Comparison of ENCODE assay signal across 8 cellular contexts in the genomic region with DNA sequence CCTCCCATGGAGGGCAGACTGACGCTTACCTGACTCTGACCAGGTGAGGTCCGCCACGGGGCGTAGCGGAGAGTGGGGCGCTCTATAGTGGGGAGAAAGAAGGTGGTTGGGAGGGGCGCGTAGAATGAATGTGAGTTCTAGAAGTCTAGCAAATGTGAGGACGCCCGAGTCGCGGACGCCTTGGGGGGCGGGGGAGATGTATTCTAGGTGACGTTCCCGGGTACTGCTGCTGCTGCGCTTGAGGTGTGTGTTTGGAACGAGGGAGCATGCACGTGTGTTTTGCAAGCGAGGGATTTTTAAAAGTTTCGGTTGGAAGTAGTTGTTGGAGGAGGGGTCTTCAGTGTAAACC. TPM values are rescaled to one million over a fixed set of nuclear protein-coding genes. Genes with fewer than 3 reads are reported as not detected.
DNase-seq lines count a peak whose midpoint lies in the region; ATAC-seq, FAIRE-seq and TF ChIP-seq lines count a peak whose summit lies in the region.

No MANE protein-coding gene starts in this region.

- DNase-seq in H54 (ENCODE audit: insufficient read length, low spot score), result peak; percentile 23
- DNase-seq in LoVo (ENCODE audit: low spot score), result peak; percentile 11
- peak; percentile 17 to 25 for DNase-seq in activated CD4-positive, alpha-beta T cell treated with anti-CD3 and anti-CD28 coated beads for 24 hours (ENCODE audit: low read depth in 2 of 2)
- DNase-seq in mesenchymal stem cell, result peak; percentile 27
- peak; percentile 13 for DNase-seq in stimulated activated naive B cell treated with anti-CD40 and anti-IgM and Interleukin-4, amounts not matched to agents 10 μg/mL and 1 μg/mL and 100 μg/mL, for 72 hours
- DNase-seq in GF-D8 (lab: John Stamatoyannopoulos, UW), result no peak

- peak overlapping the region; percentile 95 for H3K4me2 ChIP-seq in mesenchymal stem cell (ENCODE audit: low read length, poor library complexity, severe bottlenecking)

- ATAC-seq in stimulated activated naive B cell treated with anti-CD40 and anti-IgM and Interleukin-4, amounts not matched to agents 10 μg/mL and 1 μg/mL and 100 μg/mL, for 72 hours (replicated peaks), result peak; percentile 51 to 52

- FAIRE-seq in H54 (lab: Jason Lieb, UNC), result no peak

- H3K4me1 ChIP-seq in mesenchymal stem cell (ENCODE audit: control insufficient read depth, insufficient read depth, low read depth, low read length), result peaks cover 5% of the 10 kb centered on the region

- H3K9me3 ChIP-seq in mesenchymal stem cell (ENCODE audit: control insufficient read depth, low read length), result no peaks in the 10 kb centered on the region

- H3K9ac ChIP-seq in mesenchymal stem cell (ENCODE audit: low read length), result peak overlapping the region; percentile 98

- peak overlapping the region; percentile 92 to 94 for H3K4me3 Mint-ChIP-seq in stimulated activated naive B cell treated with anti-CD40 and anti-IgM and Interleukin-4, amounts not matched to agents 10 μg/mL and 1 μg/mL and 100 μg/mL, for 72 hours

- H3K27ac ChIP-seq in cingulate gyrus (ENCODE audit: low read depth, low read length) (peak overlapping the region; percentile 89), mesenchymal stem cell (ENCODE audit: low read length, poor library complexity, severe bottlenecking) (peak overlapping the region; percentile 52)

- peaks cover 3% of the 10 kb centered on the region for H3K79me1 ChIP-seq in mesenchymal stem cell (replicated peaks; ENCODE audit: low read length, poor library complexity, severe bottlenecking)

- H3K27me3 Mint-ChIP-seq in stimulated activated naive B cell treated with anti-CD40 and anti-IgM and Interleukin-4, amounts not matched to agents 10 μg/mL and 1 μg/mL and 100 μg/mL, for 72 hours, result no peaks in the 10 kb centered on the region

- peak overlapping the region; percentile 66 to 91 for H3K4ac ChIP-seq in mesenchymal stem cell (ENCODE audit: low read depth in 1 of 2, low read length in 2 of 2)

- peak overlapping the region in 1 of 2 experiments; percentile 56 for H3K23ac ChIP-seq in mesenchymal stem cell (ENCODE audit: low read length in 2 of 2)

- no peak for TF ChIP-seq CTCF in GM12875 (IDR thresholded peaks at IDR 0.05; ENCODE audit: borderline replicate concordance, insufficient read depth, low read depth, low read length)

- H3K4me3 ChIP-seq in GM12875 (ENCODE audit: low read depth, low read length) (peak overlapping the region; percentile 79), mesenchymal stem cell (ENCODE audit: insufficient read depth in 1 of 2, low read depth in 1 of 2, low read length in 2 of 2) (peak overlapping the region; percentile 94 to 99)

- peak overlapping the region; percentile 39 to 68 for H3K14ac ChIP-seq in mesenchymal stem cell (ENCODE audit: low read length in 2 of 2)

- H4K8ac ChIP-seq in mesenchymal stem cell (ENCODE audit: low read length), result peak overlapping the region; percentile 85

- no peak overlapping the region for H4K91ac ChIP-seq in mesenchymal stem cell (ENCODE audit: low read length)

- TF ChIP-seq POLR2A in H54 (IDR thresholded peaks at IDR 0.05; ENCODE audit: low read depth, low read length), result no peak

- H3K4me1 Mint-ChIP-seq in stimulated activated naive B cell treated with anti-CD40 and anti-IgM and Interleukin-4, amounts not matched to agents 10 μg/mL and 1 μg/mL and 100 μg/mL, for 72 hours, result peaks cover 18 to 29% of the 10 kb centered on the region in 2 donors

- H3K27ac Mint-ChIP-seq in stimulated activated naive B cell treated with anti-CD40 and anti-IgM and Interleukin-4, amounts not matched to agents 10 μg/mL and 1 μg/mL and 100 μg/mL, for 72 hours, result peak overlapping the region; percentile 98

- no peak overlapping the region for H2BK12ac ChIP-seq in mesenchymal stem cell (ENCODE audit: low read length in 2 of 2)

- peak overlapping the region; percentile 74 for H2BK5ac ChIP-seq in mesenchymal stem cell (ENCODE audit: low read depth, low read length, poor library complexity, severe bottlenecking)

- no peaks in the 10 kb centered on the region for H3K9me3 Mint-ChIP-seq in stimulated activated naive B cell treated with anti-CD40 and anti-IgM and Interleukin-4, amounts not matched to agents 10 μg/mL and 1 μg/mL and 100 μg/mL, for 72 hours

- peak overlapping the region; percentile 56 to 90 for H3K18ac ChIP-seq in mesenchymal stem cell (ENCODE audit: low read depth in 1 of 2, low read length in 2 of 2)

- under 1% methylated on average over 21 of the region's 21 CpGs for WGBS in mesenchymal stem cell

- H3K36me3 Mint-ChIP-seq in stimulated activated naive B cell treated with anti-CD40 and anti-IgM and Interleukin-4, amounts not matched to agents 10 μg/mL and 1 μg/mL and 100 μg/mL, for 72 hours, result peaks cover 15 to 17% of the 10 kb centered on the region in 2 donors

- H2BK120ac ChIP-seq in mesenchymal stem cell (ENCODE audit: low read depth, low read length), result no peak overlapping the region

- H2AFZ ChIP-seq in mesenchymal stem cell (ENCODE audit: low read depth, low read length), result peak overlapping the region; percentile 54

- H3K27me3 ChIP-seq in mesenchymal stem cell (ENCODE audit: control insufficient read depth in 1 of 2, insufficient read depth in 1 of 2, low read length in 2 of 2), result no peaks in the 10 kb centered on the region

- H2BK15ac ChIP-seq in mesenchymal stem cell (ENCODE audit: low read depth, poor library complexity, severe bottlenecking), result no peak overlapping the region

- peaks cover 15 to 30% of the 10 kb centered on the region in 2 experiments for H3K36me3 ChIP-seq in mesenchymal stem cell (ENCODE audit: control insufficient read depth in 1 of 2, insufficient read depth in 2 of 2, low read depth in 1 of 2, low read length in 2 of 2)

- no peak overlapping the region for H2AK5ac ChIP-seq in mesenchymal stem cell (ENCODE audit: low read length, severe bottlenecking)

RNA-seq across cellular contexts. Expression of a gene that starts 0.8 kb away (rescaled TPM):
- 8.2 TPM for polyA plus RNA-seq in mesenchymal stem cell (2013, experiment 1 of 2)
- polyA plus RNA-seq in mesenchymal stem cell (2013, experiment 2 of 2), result 7.8 TPM

RNA-seq across cellular contexts. Expression of a gene that starts 53.1 kb away (rescaled TPM):
- polyA plus RNA-seq in mesenchymal stem cell (2013, experiment 1 of 2), result 2.1 TPM
- 2.2 TPM for polyA plus RNA-seq in mesenchymal stem cell (2013, experiment 2 of 2)
